ENCODE assay signal across 2 cellular contexts in genomic region chr6:30490031-30490876, GRCh38.
TF ChIP-seq lines count a peak whose summit lies in the region.

No MANE protein-coding gene starts in this region.

TF ChIP-seq in GM23338, 12 proteins besides CTCF, POLR2A, EP300 and RAD21 (continued from another document):
- TF ChIP-seq, protein P1, sequence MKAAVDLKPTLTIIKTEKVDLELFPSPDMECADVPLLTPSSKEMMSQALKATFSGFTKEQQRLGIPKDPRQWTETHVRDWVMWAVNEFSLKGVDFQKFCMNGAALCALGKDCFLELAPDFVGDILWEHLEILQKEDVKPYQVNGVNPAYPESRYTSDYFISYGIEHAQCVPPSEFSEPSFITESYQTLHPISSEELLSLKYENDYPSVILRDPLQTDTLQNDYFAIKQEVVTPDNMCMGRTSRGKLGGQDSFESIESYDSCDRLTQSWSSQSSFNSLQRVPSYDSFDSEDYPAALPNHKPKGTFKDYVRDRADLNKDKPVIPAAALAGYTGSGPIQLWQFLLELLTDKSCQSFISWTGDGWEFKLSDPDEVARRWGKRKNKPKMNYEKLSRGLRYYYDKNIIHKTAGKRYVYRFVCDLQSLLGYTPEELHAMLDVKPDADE (IDR thresholded peaks at IDR 0.05): no peak
- TF ChIP-seq, protein P2, sequence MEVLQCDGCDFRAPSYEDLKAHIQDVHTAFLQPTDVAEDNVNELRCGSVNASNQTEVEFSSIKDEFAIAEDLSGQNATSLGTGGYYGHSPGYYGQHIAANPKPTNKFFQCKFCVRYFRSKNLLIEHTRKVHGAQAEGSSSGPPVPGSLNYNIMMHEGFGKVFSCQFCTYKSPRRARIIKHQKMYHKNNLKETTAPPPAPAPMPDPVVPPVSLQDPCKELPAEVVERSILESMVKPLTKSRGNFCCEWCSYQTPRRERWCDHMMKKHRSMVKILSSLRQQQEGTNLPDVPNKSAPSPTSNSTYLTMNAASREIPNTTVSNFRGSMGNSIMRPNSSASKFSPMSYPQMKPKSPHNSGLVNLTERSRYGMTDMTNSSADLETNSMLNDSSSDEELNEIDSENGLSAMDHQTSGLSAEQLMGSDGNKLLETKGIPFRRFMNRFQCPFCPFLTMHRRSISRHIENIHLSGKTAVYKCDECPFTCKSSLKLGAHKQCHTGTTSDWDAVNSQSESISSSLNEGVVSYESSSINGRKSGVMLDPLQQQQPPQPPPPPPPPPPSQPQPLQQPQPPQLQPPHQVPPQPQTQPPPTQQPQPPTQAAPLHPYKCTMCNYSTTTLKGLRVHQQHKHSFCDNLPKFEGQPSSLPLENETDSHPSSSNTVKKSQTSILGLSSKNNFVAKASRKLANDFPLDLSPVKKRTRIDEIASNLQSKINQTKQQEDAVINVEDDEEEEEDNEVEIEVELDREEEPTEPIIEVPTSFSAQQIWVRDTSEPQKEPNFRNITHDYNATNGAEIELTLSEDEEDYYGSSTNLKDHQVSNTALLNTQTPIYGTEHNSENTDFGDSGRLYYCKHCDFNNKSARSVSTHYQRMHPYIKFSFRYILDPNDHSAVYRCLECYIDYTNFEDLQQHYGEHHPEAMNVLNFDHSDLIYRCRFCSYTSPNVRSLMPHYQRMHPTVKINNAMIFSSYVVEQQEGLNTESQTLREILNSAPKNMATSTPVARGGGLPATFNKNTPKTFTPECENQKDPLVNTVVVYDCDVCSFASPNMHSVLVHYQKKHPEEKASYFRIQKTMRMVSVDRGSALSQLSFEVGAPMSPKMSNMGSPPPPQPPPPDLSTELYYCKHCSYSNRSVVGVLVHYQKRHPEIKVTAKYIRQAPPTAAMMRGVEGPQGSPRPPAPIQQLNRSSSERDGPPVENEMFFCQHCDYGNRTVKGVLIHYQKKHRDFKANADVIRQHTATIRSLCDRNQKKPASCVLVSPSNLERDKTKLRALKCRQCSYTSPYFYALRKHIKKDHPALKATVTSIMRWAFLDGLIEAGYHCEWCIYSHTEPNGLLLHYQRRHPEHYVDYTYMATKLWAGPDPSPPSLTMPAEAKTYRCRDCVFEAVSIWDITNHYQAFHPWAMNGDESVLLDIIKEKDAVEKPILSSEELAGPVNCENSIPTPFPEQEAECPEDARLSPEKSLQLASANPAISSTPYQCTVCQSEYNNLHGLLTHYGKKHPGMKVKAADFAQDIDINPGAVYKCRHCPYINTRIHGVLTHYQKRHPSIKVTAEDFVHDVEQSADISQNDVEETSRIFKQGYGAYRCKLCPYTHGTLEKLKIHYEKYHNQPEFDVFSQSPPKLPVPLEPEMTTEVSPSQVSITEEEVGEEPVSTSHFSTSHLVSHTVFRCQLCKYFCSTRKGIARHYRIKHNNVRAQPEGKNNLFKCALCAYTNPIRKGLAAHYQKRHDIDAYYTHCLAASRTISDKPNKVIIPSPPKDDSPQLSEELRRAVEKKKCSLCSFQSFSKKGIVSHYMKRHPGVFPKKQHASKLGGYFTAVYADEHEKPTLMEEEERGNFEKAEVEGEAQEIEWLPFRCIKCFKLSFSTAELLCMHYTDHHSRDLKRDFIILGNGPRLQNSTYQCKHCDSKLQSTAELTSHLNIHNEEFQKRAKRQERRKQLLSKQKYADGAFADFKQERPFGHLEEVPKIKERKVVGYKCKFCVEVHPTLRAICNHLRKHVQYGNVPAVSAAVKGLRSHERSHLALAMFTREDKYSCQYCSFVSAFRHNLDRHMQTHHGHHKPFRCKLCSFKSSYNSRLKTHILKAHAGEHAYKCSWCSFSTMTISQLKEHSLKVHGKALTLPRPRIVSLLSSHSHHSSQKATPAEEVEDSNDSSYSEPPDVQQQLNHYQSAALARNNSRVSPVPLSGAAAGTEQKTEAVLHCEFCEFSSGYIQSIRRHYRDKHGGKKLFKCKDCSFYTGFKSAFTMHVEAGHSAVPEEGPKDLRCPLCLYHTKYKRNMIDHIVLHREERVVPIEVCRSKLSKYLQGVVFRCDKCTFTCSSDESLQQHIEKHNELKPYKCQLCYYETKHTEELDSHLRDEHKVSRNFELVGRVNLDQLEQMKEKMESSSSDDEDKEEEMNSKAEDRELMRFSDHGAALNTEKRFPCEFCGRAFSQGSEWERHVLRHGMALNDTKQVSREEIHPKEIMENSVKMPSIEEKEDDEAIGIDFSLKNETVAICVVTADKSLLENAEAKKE (CRISPR knock-in tag; IDR thresholded peaks at IDR 0.05): no peak
- TF ChIP-seq NANOG (IDR thresholded peaks at IDR 0.05; ENCODE audit: borderline replicate concordance): no peak
- TF ChIP-seq JUNB (IDR thresholded peaks at IDR 0.05; ENCODE audit: unreplicated experiment): no peak
- TF ChIP-seq REST (IDR thresholded peaks at IDR 0.05; ENCODE audit: unreplicated experiment): no peak
- TF ChIP-seq EZH2phosphoT487 (IDR thresholded peaks at IDR 0.05; ENCODE audit: unreplicated experiment): no peak
- no peak for TF ChIP-seq POLR2AphosphoS5 (IDR thresholded peaks at IDR 0.05; ENCODE audit: low read depth)

TF ChIP-seq in H1, 55 proteins besides CTCF, POLR2A, EP300 and RAD21 (continued from another document):
- TF ChIP-seq, protein P3, sequence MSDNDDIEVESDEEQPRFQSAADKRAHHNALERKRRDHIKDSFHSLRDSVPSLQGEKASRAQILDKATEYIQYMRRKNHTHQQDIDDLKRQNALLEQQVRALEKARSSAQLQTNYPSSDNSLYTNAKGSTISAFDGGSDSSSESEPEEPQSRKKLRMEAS (IDR thresholded peaks at IDR 0.05): peak; percentile 74
- TF ChIP-seq BCL11A (IDR thresholded peaks at IDR 0.05; ENCODE audit: low read depth in 2 of 2, low read length in 2 of 2) (no peak), NRF1 (IDR thresholded peaks at IDR 0.05; ENCODE audit: low read depth, low read length) (no peak), RXRA (IDR thresholded peaks at IDR 0.05; ENCODE audit: insufficient read depth, low read depth, low read length) (no peak), E2F6 (IDR thresholded peaks at IDR 0.05) (peak; percentile 66; the same call in 1 of the 2 replicates), HDAC6 (IDR thresholded peaks at IDR 0.05; ENCODE audit: low read depth, low read length) (no peak)
